In the genomic region with DNA sequence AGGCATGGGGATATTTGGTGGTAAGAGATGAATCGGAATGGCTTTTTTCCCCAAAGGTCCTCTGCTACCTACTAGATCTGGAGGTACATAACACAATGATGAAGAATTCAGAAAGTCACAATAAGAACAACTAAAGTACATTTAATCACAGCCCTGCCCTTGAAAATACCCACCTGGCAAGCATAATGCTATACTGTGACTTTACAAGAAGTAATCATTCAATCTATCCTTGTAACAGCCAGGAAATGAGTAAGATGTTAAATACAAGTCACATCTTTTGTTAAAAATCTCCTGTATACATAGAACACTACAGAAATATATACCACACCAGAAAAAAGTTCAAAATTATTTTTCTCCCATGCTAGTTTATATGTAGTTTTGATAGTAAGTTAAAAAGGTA, we compare ENCODE assay signal across 14 cellular contexts.
DNase-seq lines count a peak whose midpoint lies in the region; ATAC-seq and TF ChIP-seq lines count a peak whose summit lies in the region.
"Had no signal": no experiment of that assay in that cellular context is flagged by ENCODE, and none has a peak within 500 bp of the region (broad histone marks: within the 10 kb centered on the region; RNA-seq: fewer than 3 reads in every experiment).

No MANE protein-coding gene starts in this region.

- H3K9ac ChIP-seq in Loucy (ENCODE audit: low read depth, low read length, poor library complexity, severe bottlenecking) (no peak overlapping the region), mesendoderm (ENCODE audit: low read length) (no peak overlapping the region)
- H3K9ac ChIP-seq: GM23248 had no signal

- no peak overlapping the region for H2BK5ac ChIP-seq in mesendoderm (ENCODE audit: low read length)

- H3K27ac ChIP-seq in RWPE2 (ENCODE audit: poor library complexity, severe bottlenecking), result peak overlapping the region; percentile 37
- H3K27ac ChIP-seq in epithelial cell of prostate, result peak overlapping the region; percentile 10
- H3K27ac ChIP-seq in mesendoderm (ENCODE audit: low read depth, low read length), result no peak overlapping the region
- H3K27ac ChIP-seq: C4-2B, GM23248 had no signal

- H3K4me3 ChIP-seq in Loucy (ENCODE audit: low read length, poor library complexity, severe bottlenecking), result no peak overlapping the region
- no peak overlapping the region for H3K4me3 ChIP-seq in RWPE2 (ENCODE audit: severe bottlenecking)
- H3K4me3 ChIP-seq in mesendoderm (ENCODE audit: low read length), result no peak overlapping the region
- H3K4me3 ChIP-seq: GM23248 had no signal

- H3K79me2 ChIP-seq in Loucy (ENCODE audit: insufficient read depth, low read length), result no peaks in the 10 kb centered on the region
- no peaks in the 10 kb centered on the region for H3K79me2 ChIP-seq in mesendoderm (ENCODE audit: control insufficient read depth, insufficient read depth, low read length)

- no peaks in the 10 kb centered on the region for H4K20me1 ChIP-seq in Loucy (ENCODE audit: insufficient read depth, low read length, poor library complexity, severe bottlenecking)

- H3K79me1 ChIP-seq in mesendoderm (ENCODE audit: low read length), result no peaks in the 10 kb centered on the region

- 0 out of 2 replicates have a peak, but pooled peaks cover 5% of the 10 kb centered on the region for H3F3A ChIP-seq in Loucy (ENCODE audit: low read depth)

- H3K56ac ChIP-seq in mesendoderm (ENCODE audit: low read length), result no peak overlapping the region

- H2AFZ ChIP-seq in Loucy (ENCODE audit: low read length), result no peak overlapping the region
- H2AFZ ChIP-seq: GM23248 had no signal

- no peak overlapping the region for H3K23ac ChIP-seq in mesendoderm (ENCODE audit: low read length)

- no peak for DNase-seq in RWPE2 (ENCODE audit: low spot score)
- no peak for DNase-seq in epithelial cell of prostate (ENCODE audit: low read depth, low spot score)
- no peak for DNase-seq in mesendoderm
- no peak for DNase-seq in T-helper 9 cell
- DNase-seq in SIG-M5 treated with dmso at 0.1 percent for 504 hours (lab: John Stamatoyannopoulos, UW; ENCODE audit: unreplicated experiment), result no peak
- DNase-seq in AG08396 (ENCODE audit: low spot score), result no peak
- DNase-seq: Caco-2; CD4-positive, alpha-beta T cell; GM23248; HFFc6 had no signal

- TF ChIP-seq CTCF in Loucy (conservative IDR thresholded peaks at IDR 0.05; ENCODE audit: low read length) (no peak), RWPE2 (IDR thresholded peaks at IDR 0.05; ENCODE audit: poor library complexity, severe bottlenecking) (no peak)

- H3K27me3 ChIP-seq in Loucy (ENCODE audit: insufficient read depth, low read length, poor library complexity, severe bottlenecking), result no peaks in the 10 kb centered on the region
- no peaks in the 10 kb centered on the region for H3K27me3 ChIP-seq in RWPE2 (ENCODE audit: insufficient read depth, poor library complexity, severe bottlenecking)
- no peaks in the 10 kb centered on the region for H3K27me3 ChIP-seq in mesendoderm (ENCODE audit: insufficient read depth, low read length, poor library complexity)

- no CpG with 5 or more reads among the region's 1 CpG for WGBS in mesendoderm (ENCODE audit: extremely low coverage, insufficient coverage, low lambda C conversion rate)

- H2BK120ac ChIP-seq in mesendoderm (ENCODE audit: low read depth, low read length), result no peak overlapping the region

- H3K4me2 ChIP-seq in Loucy (ENCODE audit: low read depth, low read length, poor library complexity, severe bottlenecking) (peak overlapping the region; percentile 52), mesendoderm (ENCODE audit: low read length) (no peak overlapping the region)

- H3K4ac ChIP-seq in mesendoderm (ENCODE audit: low read depth, low read length), result no peak overlapping the region

- no peaks in the 10 kb centered on the region for H3K36me3 ChIP-seq in Loucy (ENCODE audit: insufficient read depth, low read length)
- no peaks in the 10 kb centered on the region for H3K36me3 ChIP-seq in RWPE2 (ENCODE audit: low read depth)
- no peaks in the 10 kb centered on the region for H3K36me3 ChIP-seq in mesendoderm (ENCODE audit: control insufficient read depth, insufficient read depth, low read length)

- H3K4me1 ChIP-seq in Loucy (ENCODE audit: insufficient read depth, low read length, poor library complexity, severe bottlenecking) (peaks cover 44% of the 10 kb centered on the region), RWPE2 (ENCODE audit: insufficient read depth, poor library complexity, severe bottlenecking) (peaks cover 15% of the 10 kb centered on the region), mesendoderm (ENCODE audit: control insufficient read depth, low read depth, low read length) (no peaks in the 10 kb centered on the region)
- H3K4me1 ChIP-seq: Caco-2 had no signal

- H3K9me3 ChIP-seq in Loucy (ENCODE audit: insufficient read depth, low read depth, low read length), result no peaks in the 10 kb centered on the region
- no peaks in the 10 kb centered on the region for H3K9me3 ChIP-seq in RWPE2 (ENCODE audit: severe bottlenecking)
- H3K9me3 ChIP-seq: Caco-2 had no signal

- no peak overlapping the region for H4K5ac ChIP-seq in mesendoderm (ENCODE audit: low read length)

- H2BK15ac ChIP-seq in mesendoderm (replicated peaks; ENCODE audit: low read depth), result no peak overlapping the region

- H2AK5ac ChIP-seq in mesendoderm (ENCODE audit: low read length), result no peak overlapping the region

- ATAC-seq in RWPE2 (ENCODE audit: low read depth), result peak; percentile 90
- ATAC-seq: HCT116, HepG2 had no signal

- H3K18ac ChIP-seq in mesendoderm (ENCODE audit: low read length), result peak overlapping the region; percentile 40

- no peaks in the 10 kb centered on the region for H3K9me2 ChIP-seq in Loucy (replicated peaks; ENCODE audit: low read depth, low read length)

- no peak overlapping the region for H4K8ac ChIP-seq in mesendoderm (ENCODE audit: low read depth, low read length)
